In genomic region chr10:12774219-12774894, GRCh38 we compare ENCODE assay signal across 1 cellular context.
TF ChIP-seq lines count a peak whose summit lies in the region.

No MANE protein-coding gene starts in this region.

TF ChIP-seq in SK-N-SH treated with all-trans-retinoic acid at 6 μM for 48 hours, 23 proteins besides CTCF, POLR2A, EP300 and RAD21 (continued from another document):
- TF ChIP-seq TCF4 (CRISPR knock-in tag; IDR thresholded peaks at IDR 0.05; ENCODE audit: borderline replicate concordance) (no peak), ARNTL (CRISPR knock-in tag; IDR thresholded peaks at IDR 0.05; ENCODE audit: borderline replicate concordance, low read depth) (no peak), CSDC2 (CRISPR knock-in tag; IDR thresholded peaks at IDR 0.05) (no peak)
- TF ChIP-seq, protein P1, sequence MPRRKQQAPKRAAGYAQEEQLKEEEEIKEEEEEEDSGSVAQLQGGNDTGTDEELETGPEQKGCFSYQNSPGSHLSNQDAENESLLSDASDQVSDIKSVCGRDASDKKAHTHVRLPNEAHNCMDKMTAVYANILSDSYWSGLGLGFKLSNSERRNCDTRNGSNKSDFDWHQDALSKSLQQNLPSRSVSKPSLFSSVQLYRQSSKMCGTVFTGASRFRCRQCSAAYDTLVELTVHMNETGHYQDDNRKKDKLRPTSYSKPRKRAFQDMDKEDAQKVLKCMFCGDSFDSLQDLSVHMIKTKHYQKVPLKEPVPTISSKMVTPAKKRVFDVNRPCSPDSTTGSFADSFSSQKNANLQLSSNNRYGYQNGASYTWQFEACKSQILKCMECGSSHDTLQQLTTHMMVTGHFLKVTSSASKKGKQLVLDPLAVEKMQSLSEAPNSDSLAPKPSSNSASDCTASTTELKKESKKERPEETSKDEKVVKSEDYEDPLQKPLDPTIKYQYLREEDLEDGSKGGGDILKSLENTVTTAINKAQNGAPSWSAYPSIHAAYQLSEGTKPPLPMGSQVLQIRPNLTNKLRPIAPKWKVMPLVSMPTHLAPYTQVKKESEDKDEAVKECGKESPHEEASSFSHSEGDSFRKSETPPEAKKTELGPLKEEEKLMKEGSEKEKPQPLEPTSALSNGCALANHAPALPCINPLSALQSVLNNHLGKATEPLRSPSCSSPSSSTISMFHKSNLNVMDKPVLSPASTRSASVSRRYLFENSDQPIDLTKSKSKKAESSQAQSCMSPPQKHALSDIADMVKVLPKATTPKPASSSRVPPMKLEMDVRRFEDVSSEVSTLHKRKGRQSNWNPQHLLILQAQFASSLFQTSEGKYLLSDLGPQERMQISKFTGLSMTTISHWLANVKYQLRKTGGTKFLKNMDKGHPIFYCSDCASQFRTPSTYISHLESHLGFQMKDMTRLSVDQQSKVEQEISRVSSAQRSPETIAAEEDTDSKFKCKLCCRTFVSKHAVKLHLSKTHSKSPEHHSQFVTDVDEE (CRISPR knock-in tag; IDR thresholded peaks at IDR 0.05) = no peak
